ENCODE assay signal across 1 cellular context in genomic region chr17:50152736-50153135, GRCh38.
TF ChIP-seq lines count a peak whose summit lies in the region.

No MANE protein-coding gene starts in this region.

TF ChIP-seq in A549, 52 proteins besides CTCF, POLR2A, EP300 and RAD21 (continued from another document):
- TF ChIP-seq ZC3H11A (IDR thresholded peaks at IDR 0.05) = no peak
- no peak for TF ChIP-seq TFCP2L1 (CRISPR knock-in tag; IDR thresholded peaks at IDR 0.05)
- no peak for TF ChIP-seq FOXS1 (CRISPR knock-in tag; IDR thresholded peaks at IDR 0.05)
- no peak for TF ChIP-seq MYC (IDR thresholded peaks at IDR 0.05; ENCODE audit: borderline replicate concordance, low read length)
- TF ChIP-seq, protein P1, sequence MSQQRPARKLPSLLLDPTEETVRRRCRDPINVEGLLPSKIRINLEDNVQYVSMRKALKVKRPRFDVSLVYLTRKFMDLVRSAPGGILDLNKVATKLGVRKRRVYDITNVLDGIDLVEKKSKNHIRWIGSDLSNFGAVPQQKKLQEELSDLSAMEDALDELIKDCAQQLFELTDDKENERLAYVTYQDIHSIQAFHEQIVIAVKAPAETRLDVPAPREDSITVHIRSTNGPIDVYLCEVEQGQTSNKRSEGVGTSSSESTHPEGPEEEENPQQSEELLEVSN (IDR thresholded peaks at IDR 0.05; ENCODE audit: borderline replicate concordance, low read depth) = no peak
- TF ChIP-seq CHD4 (IDR thresholded peaks at IDR 0.05; ENCODE audit: borderline replicate concordance) = no peak
- no peak for TF ChIP-seq BHLHE40 (IDR thresholded peaks at IDR 0.05; ENCODE audit: low read depth, low read length)
- TF ChIP-seq MAFK (IDR thresholded peaks at IDR 0.05; ENCODE audit: partially characterized antibody) = no peak
- TF ChIP-seq, protein P2, sequence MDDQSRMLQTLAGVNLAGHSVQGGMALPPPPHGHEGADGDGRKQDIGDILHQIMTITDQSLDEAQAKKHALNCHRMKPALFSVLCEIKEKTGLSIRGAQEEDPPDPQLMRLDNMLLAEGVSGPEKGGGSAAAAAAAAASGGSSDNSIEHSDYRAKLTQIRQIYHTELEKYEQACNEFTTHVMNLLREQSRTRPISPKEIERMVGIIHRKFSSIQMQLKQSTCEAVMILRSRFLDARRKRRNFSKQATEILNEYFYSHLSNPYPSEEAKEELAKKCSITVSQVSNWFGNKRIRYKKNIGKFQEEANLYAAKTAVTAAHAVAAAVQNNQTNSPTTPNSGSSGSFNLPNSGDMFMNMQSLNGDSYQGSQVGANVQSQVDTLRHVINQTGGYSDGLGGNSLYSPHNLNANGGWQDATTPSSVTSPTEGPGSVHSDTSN (IDR thresholded peaks at IDR 0.05) = no peak
TF ChIP-seq in A549: peak in this region for 0.
